In genomic region chr7:101237206-101238067, GRCh38 we compare ENCODE assay signal across 1 cellular context.
TF ChIP-seq lines count a peak whose summit lies in the region.

A gene with protein sequence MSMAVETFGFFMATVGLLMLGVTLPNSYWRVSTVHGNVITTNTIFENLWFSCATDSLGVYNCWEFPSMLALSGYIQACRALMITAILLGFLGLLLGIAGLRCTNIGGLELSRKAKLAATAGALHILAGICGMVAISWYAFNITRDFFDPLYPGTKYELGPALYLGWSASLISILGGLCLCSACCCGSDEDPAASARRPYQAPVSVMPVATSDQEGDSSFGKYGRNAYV (minus strand): TSS chr7:101237802. CDS start chr7:101237581, 221 bp downstream.

TF ChIP-seq in HepG2, 621 proteins besides CTCF, POLR2A, EP300 and RAD21 (continued from another document and continues in another):
- 0 out of 2 replicates have a peak, but pooled peaks have one; percentile 38 for TF ChIP-seq ISL2 (CRISPR knock-in tag; IDR thresholded peaks at IDR 0.05)
- no peak for TF ChIP-seq ZNF446 (CRISPR knock-in tag; IDR thresholded peaks at IDR 0.05)
- no peak for TF ChIP-seq MZF1 (CRISPR knock-in tag; IDR thresholded peaks at IDR 0.05; ENCODE audit: borderline replicate concordance)
- TF ChIP-seq, protein P1, sequence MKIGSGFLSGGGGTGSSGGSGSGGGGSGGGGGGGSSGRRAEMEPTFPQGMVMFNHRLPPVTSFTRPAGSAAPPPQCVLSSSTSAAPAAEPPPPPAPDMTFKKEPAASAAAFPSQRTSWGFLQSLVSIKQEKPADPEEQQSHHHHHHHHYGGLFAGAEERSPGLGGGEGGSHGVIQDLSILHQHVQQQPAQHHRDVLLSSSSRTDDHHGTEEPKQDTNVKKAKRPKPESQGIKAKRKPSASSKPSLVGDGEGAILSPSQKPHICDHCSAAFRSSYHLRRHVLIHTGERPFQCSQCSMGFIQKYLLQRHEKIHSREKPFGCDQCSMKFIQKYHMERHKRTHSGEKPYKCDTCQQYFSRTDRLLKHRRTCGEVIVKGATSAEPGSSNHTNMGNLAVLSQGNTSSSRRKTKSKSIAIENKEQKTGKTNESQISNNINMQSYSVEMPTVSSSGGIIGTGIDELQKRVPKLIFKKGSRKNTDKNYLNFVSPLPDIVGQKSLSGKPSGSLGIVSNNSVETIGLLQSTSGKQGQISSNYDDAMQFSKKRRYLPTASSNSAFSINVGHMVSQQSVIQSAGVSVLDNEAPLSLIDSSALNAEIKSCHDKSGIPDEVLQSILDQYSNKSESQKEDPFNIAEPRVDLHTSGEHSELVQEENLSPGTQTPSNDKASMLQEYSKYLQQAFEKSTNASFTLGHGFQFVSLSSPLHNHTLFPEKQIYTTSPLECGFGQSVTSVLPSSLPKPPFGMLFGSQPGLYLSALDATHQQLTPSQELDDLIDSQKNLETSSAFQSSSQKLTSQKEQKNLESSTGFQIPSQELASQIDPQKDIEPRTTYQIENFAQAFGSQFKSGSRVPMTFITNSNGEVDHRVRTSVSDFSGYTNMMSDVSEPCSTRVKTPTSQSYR (CRISPR knock-in tag; IDR thresholded peaks at IDR 0.05; ENCODE audit: borderline replicate concordance), result peak; percentile 86
- 0 out of 2 replicates have a peak, but pooled peaks have one; percentile 10 for TF ChIP-seq ZNF629 (CRISPR knock-in tag; conservative IDR thresholded peaks at IDR 0.05)
- TF ChIP-seq PAXIP1 (CRISPR knock-in tag; conservative IDR thresholded peaks at IDR 0.05), result peak; percentile 75
- no peak; the same call in 1 of the 2 replicates for TF ChIP-seq KDM5B (CRISPR knock-in tag; IDR thresholded peaks at IDR 0.05; ENCODE audit: borderline replicate concordance)
- TF ChIP-seq RARG (CRISPR knock-in tag; IDR thresholded peaks at IDR 0.05; ENCODE audit: low read depth), result no peak
- TF ChIP-seq HNF4A (CRISPR knock-in tag; IDR thresholded peaks at IDR 0.05), result peak; percentile 74
- TF ChIP-seq CEBPG (CRISPR knock-in tag; IDR thresholded peaks at IDR 0.05), result 0 out of 2 replicates have a peak, but pooled peaks have one; percentile 23
- no peak for TF ChIP-seq KDM3A (CRISPR knock-in tag; IDR thresholded peaks at IDR 0.05; ENCODE audit: low read depth)
- TF ChIP-seq ASH2L (IDR thresholded peaks at IDR 0.05; ENCODE audit: insufficient read length, low read depth, low read length), result peak; percentile 46
- TF ChIP-seq HNRNPK (IDR thresholded peaks at IDR 0.05; ENCODE audit: low read depth, low read length, poor library complexity, severe bottlenecking), result no peak
- TF ChIP-seq ZBTB3 (CRISPR knock-in tag; IDR thresholded peaks at IDR 0.05; ENCODE audit: borderline replicate concordance, low read depth), result no peak
- 0 out of 2 replicates have a peak, but pooled peaks have one; percentile 47 for TF ChIP-seq HOXA5 (CRISPR knock-in tag; IDR thresholded peaks at IDR 0.05)
- 0 out of 2 replicates have a peak, but pooled peaks have one; percentile 8 for TF ChIP-seq ZNF776 (CRISPR knock-in tag; IDR thresholded peaks at IDR 0.05)
- no peak for TF ChIP-seq ZFP1 (CRISPR knock-in tag; IDR thresholded peaks at IDR 0.05)
- TF ChIP-seq ZKSCAN8 (CRISPR knock-in tag; IDR thresholded peaks at IDR 0.05; ENCODE audit: borderline replicate concordance), result no peak
- TF ChIP-seq, protein P2, sequence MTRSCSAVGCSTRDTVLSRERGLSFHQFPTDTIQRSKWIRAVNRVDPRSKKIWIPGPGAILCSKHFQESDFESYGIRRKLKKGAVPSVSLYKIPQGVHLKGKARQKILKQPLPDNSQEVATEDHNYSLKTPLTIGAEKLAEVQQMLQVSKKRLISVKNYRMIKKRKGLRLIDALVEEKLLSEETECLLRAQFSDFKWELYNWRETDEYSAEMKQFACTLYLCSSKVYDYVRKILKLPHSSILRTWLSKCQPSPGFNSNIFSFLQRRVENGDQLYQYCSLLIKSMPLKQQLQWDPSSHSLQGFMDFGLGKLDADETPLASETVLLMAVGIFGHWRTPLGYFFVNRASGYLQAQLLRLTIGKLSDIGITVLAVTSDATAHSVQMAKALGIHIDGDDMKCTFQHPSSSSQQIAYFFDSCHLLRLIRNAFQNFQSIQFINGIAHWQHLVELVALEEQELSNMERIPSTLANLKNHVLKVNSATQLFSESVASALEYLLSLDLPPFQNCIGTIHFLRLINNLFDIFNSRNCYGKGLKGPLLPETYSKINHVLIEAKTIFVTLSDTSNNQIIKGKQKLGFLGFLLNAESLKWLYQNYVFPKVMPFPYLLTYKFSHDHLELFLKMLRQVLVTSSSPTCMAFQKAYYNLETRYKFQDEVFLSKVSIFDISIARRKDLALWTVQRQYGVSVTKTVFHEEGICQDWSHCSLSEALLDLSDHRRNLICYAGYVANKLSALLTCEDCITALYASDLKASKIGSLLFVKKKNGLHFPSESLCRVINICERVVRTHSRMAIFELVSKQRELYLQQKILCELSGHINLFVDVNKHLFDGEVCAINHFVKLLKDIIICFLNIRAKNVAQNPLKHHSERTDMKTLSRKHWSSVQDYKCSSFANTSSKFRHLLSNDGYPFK (CRISPR knock-in tag; IDR thresholded peaks at IDR 0.05; ENCODE audit: borderline replicate concordance), result peak; percentile 25; the same call in 1 of the 2 replicates
- TF ChIP-seq LBX2 (CRISPR knock-in tag; IDR thresholded peaks at IDR 0.05; ENCODE audit: borderline replicate concordance), result no peak
- 0 out of 2 replicates have a peak, but pooled peaks have one; percentile 47 for TF ChIP-seq DNMT1 (CRISPR knock-in tag; IDR thresholded peaks at IDR 0.05)
- TF ChIP-seq, protein P3, sequence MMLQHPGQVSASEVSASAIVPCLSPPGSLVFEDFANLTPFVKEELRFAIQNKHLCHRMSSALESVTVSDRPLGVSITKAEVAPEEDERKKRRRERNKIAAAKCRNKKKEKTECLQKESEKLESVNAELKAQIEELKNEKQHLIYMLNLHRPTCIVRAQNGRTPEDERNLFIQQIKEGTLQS (CRISPR knock-in tag; IDR thresholded peaks at IDR 0.05), result 0 out of 2 replicates have a peak, but pooled peaks have one; percentile 9
- TF ChIP-seq ZNF674 (CRISPR knock-in tag; IDR thresholded peaks at IDR 0.05; ENCODE audit: low read depth), result no peak
- TF ChIP-seq, protein P4, sequence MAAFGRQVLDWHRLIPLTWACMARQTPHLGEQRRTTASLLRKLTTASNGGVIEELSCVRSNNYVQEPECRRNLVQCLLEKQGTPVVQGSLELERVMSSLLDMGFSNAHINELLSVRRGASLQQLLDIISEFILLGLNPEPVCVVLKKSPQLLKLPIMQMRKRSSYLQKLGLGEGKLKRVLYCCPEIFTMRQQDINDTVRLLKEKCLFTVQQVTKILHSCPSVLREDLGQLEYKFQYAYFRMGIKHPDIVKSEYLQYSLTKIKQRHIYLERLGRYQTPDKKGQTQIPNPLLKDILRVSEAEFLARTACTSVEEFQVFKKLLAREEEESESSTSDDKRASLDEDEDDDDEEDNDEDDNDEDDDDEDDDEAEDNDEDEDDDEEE (CRISPR knock-in tag; IDR thresholded peaks at IDR 0.05), result no peak
- TF ChIP-seq, protein P5, sequence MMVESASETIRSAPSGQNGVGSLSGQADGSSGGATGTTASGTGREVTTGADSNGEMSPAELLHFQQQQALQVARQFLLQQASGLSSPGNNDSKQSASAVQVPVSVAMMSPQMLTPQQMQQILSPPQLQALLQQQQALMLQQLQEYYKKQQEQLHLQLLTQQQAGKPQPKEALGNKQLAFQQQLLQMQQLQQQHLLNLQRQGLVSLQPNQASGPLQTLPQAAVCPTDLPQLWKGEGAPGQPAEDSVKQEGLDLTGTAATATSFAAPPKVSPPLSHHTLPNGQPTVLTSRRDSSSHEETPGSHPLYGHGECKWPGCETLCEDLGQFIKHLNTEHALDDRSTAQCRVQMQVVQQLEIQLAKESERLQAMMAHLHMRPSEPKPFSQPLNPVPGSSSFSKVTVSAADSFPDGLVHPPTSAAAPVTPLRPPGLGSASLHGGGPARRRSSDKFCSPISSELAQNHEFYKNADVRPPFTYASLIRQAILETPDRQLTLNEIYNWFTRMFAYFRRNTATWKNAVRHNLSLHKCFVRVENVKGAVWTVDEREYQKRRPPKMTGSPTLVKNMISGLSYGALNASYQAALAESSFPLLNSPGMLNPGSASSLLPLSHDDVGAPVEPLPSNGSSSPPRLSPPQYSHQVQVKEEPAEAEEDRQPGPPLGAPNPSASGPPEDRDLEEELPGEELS (CRISPR knock-in tag; IDR thresholded peaks at IDR 0.05), result 0 out of 2 replicates have a peak, but pooled peaks have one; percentile 18
- 0 out of 2 replicates have a peak, but pooled peaks have one; percentile 22 for TF ChIP-seq NFE2L1 (CRISPR knock-in tag; IDR thresholded peaks at IDR 0.05; ENCODE audit: borderline replicate concordance)
- peak; percentile 43; the same call in 1 of the 2 replicates for TF ChIP-seq TFDP2 (CRISPR knock-in tag; IDR thresholded peaks at IDR 0.05)
- peak; percentile 52; the same call in 1 of the 2 replicates for TF ChIP-seq MED1 (CRISPR knock-in tag; IDR thresholded peaks at IDR 0.05)
- no peak for TF ChIP-seq CCAR2 (optimal IDR thresholded peaks at IDR 0.05; ENCODE audit: low read depth, low read length)
- no peak for TF ChIP-seq MAF1 (CRISPR knock-in tag; IDR thresholded peaks at IDR 0.05; ENCODE audit: borderline replicate concordance)
- no peak for TF ChIP-seq LCORL (IDR thresholded peaks at IDR 0.05)
- peak; percentile 84 for TF ChIP-seq LCORL (CRISPR knock-in tag; IDR thresholded peaks at IDR 0.05)
- TF ChIP-seq POLR2AphosphoS5 (IDR thresholded peaks at IDR 0.05; ENCODE audit: low read depth, low read length), result peak; percentile 34; the same call in 1 of the 2 replicates
- no peak for TF ChIP-seq RBM39 (IDR thresholded peaks at IDR 0.05; ENCODE audit: low read depth, low read length, poor library complexity, severe bottlenecking)
- no peak for TF ChIP-seq ZNF33A (CRISPR knock-in tag; IDR thresholded peaks at IDR 0.05; ENCODE audit: borderline replicate concordance)
- TF ChIP-seq, protein P6, sequence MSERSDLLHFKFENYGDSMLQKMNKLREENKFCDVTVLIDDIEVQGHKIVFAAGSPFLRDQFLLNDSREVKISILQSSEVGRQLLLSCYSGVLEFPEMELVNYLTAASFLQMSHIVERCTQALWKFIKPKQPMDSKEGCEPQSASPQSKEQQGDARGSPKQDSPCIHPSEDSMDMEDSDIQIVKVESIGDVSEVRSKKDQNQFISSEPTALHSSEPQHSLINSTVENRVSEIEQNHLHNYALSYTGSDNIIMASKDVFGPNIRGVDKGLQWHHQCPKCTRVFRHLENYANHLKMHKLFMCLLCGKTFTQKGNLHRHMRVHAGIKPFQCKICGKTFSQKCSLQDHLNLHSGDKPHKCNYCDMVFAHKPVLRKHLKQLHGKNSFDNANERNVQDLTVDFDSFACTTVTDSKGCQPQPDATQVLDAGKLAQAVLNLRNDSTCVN (CRISPR knock-in tag; IDR thresholded peaks at IDR 0.05; ENCODE audit: borderline replicate concordance), result no peak
- TF ChIP-seq ZNF121 (CRISPR knock-in tag; IDR thresholded peaks at IDR 0.05), result peak; percentile 20; the same call in 1 of the 2 replicates
- TF ChIP-seq NCOR1 (IDR thresholded peaks at IDR 0.05; ENCODE audit: borderline replicate concordance, low read length), result 0 out of 2 replicates have a peak, but pooled peaks have one; percentile 42
- 0 out of 2 replicates have a peak, but pooled peaks have one; percentile 40 for TF ChIP-seq HDAC1 (CRISPR knock-in tag; IDR thresholded peaks at IDR 0.05)
